20 cellular contexts compared by ENCODE assay signal in genomic region chr1:110594466-110595076, GRCh38. TPM values are rescaled to one million over a fixed set of nuclear protein-coding genes. Genes with fewer than 3 reads are reported as not detected.
DNase-seq lines count a peak whose midpoint lies in the region; ATAC-seq and TF ChIP-seq lines count a peak whose summit lies in the region.
"Had no signal": no experiment of that assay in that cellular context is flagged by ENCODE, and none has a peak within 500 bp of the region (broad histone marks: within the 10 kb centered on the region; RNA-seq: fewer than 3 reads in every experiment).

No MANE protein-coding gene starts in this region.

- ATAC-seq in left ventricle myocardium superior (no peak), mucosa of descending colon (peak; percentile 64), GM21390 (IDR thresholded peaks at IDR 0.05; ENCODE audit: unreplicated experiment) (no peak)
- ATAC-seq: CD8-positive, alpha-beta T cell; stimulated activated naive CD8-positive, alpha-beta T cell treated with anti-CD3 and anti-CD28 coated beads, Interleukin-15, amount 100 ng/mL, for 72 hours had no signal

- TF ChIP-seq CTCF in mucosa of descending colon (IDR thresholded peaks at IDR 0.05): no peak

- no peaks in the 10 kb centered on the region for H3K9me3 ChIP-seq in mucosa of descending colon
- H3K9me3 ChIP-seq: ascending aorta had no signal

- peaks cover 5% of the 10 kb centered on the region for H3K4me1 ChIP-seq in mucosa of descending colon (ENCODE audit: low read depth)
- H3K4me1 ChIP-seq: ascending aorta, parathyroid adenoma had no signal

- intact Hi-C loops in cardiac septum (cut with DNase I): no loop called here
- intact Hi-C loops in left ventricle myocardium superior (cut with micrococcal nuclease): no loop called here
- intact Hi-C loops in mucosa of descending colon (cut with DNase I, micrococcal nuclease): no loop called here

- DNase-seq in cardiac septum (ENCODE audit: low spot score) (peak; percentile 67), left ventricle myocardium superior (no peak), cerebellar cortex (ENCODE audit: low spot score) (peak; percentile 96), mucosa of descending colon (peak in 1 of 3 donors; percentile 28), RPMI8226 (no peak), glomerular visceral epithelial cell (ENCODE audit: extremely low spot score) (no peak)
- no peak for DNase-seq in activated CD4-positive, CD25-positive, alpha-beta regulatory T cell treated with anti-CD3 and anti-CD28 coated beads, Interleukin-2, amount 50 U/mL, for 72 hours
- DNase-seq: activated gamma-delta T cell treated with Interleukin-2 at 50 U/mL for 16 hours; CD8-positive, alpha-beta T cell; dermis blood vessel endothelial cell; GM23248; MV-4-11; SIG-M5; stimulated activated naive CD8-positive, alpha-beta T cell treated with anti-CD3 and anti-CD28 coated beads, Interleukin-15, amount 100 ng/mL, for 72 hours had no signal

- no peaks in the 10 kb centered on the region for H3K36me3 ChIP-seq in mucosa of descending colon (ENCODE audit: low read depth)
- H3K36me3 ChIP-seq: ascending aorta had no signal

- H3K4me3 ChIP-seq in mucosa of descending colon: no peak overlapping the region
- H3K4me3 ChIP-seq: ascending aorta, GM23248 had no signal

RNA-seq across cellular contexts. Expression of gene KCNA2, which starts 11.6 kb away (rescaled TPM):
- total RNA-seq in cardiac septum: 0.51 TPM
- total RNA-seq in left ventricle myocardium superior: 0.64 TPM
- total RNA-seq in mucosa of descending colon: 1 to 10 TPM in 1 of 3 donors, under 1 TPM in 2; 0.12 to 4.7 (median 0.46) TPM
- total RNA-seq: dermis blood vessel endothelial cell, epithelial cell of proximal tubule, glomerular endothelial cell, GM23248, kidney epithelial cell had no signal

Comparison
In these comparisons a context has a peak if more than half of its experiments do, and no peak if none do; other contexts are left out.
1. DNase-seq: peak in cardiac septum (single experiment) and cerebellar cortex (single experiment); none in left ventricle myocardium superior (single experiment), RPMI8226 (single experiment), activated CD4-positive, CD25-positive, alpha-beta regulatory T cell treated with anti-CD3 and anti-CD28 coated beads, Interleukin-2, amount 50 U/mL, for 72 hours (single experiment) and glomerular visceral epithelial cell (single experiment).